Comparison of ENCODE assay signal across 1 cellular context in the genomic region with DNA sequence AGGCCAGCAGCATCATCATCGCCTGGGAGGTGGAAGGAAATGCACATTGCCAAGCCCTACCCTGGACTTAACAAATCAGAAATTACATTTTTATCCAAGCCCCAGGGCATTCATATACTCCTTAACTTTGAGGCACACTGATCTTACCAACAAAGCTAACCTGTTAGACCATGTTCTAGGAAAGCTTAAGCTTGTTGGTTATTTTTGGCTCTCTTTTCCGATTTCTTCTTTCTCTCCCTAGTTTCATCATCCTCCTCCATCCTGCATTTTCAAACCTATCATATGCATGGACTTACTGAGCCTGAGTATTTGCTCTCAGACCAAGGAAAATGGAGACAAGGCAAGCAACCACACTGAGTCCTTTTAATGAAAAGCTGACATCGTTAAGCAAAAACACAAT.
TF ChIP-seq lines count a peak whose summit lies in the region.

No MANE protein-coding gene starts in this region.

TF ChIP-seq in K562, 482 proteins besides CTCF, POLR2A, EP300 and RAD21 (continued from another document and continues in another):
- TF ChIP-seq, protein P1, sequence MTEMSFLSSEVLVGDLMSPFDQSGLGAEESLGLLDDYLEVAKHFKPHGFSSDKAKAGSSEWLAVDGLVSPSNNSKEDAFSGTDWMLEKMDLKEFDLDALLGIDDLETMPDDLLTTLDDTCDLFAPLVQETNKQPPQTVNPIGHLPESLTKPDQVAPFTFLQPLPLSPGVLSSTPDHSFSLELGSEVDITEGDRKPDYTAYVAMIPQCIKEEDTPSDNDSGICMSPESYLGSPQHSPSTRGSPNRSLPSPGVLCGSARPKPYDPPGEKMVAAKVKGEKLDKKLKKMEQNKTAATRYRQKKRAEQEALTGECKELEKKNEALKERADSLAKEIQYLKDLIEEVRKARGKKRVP (CRISPR knock-in tag; IDR thresholded peaks at IDR 0.05) = peak; percentile 54
- TF ChIP-seq, protein P2, sequence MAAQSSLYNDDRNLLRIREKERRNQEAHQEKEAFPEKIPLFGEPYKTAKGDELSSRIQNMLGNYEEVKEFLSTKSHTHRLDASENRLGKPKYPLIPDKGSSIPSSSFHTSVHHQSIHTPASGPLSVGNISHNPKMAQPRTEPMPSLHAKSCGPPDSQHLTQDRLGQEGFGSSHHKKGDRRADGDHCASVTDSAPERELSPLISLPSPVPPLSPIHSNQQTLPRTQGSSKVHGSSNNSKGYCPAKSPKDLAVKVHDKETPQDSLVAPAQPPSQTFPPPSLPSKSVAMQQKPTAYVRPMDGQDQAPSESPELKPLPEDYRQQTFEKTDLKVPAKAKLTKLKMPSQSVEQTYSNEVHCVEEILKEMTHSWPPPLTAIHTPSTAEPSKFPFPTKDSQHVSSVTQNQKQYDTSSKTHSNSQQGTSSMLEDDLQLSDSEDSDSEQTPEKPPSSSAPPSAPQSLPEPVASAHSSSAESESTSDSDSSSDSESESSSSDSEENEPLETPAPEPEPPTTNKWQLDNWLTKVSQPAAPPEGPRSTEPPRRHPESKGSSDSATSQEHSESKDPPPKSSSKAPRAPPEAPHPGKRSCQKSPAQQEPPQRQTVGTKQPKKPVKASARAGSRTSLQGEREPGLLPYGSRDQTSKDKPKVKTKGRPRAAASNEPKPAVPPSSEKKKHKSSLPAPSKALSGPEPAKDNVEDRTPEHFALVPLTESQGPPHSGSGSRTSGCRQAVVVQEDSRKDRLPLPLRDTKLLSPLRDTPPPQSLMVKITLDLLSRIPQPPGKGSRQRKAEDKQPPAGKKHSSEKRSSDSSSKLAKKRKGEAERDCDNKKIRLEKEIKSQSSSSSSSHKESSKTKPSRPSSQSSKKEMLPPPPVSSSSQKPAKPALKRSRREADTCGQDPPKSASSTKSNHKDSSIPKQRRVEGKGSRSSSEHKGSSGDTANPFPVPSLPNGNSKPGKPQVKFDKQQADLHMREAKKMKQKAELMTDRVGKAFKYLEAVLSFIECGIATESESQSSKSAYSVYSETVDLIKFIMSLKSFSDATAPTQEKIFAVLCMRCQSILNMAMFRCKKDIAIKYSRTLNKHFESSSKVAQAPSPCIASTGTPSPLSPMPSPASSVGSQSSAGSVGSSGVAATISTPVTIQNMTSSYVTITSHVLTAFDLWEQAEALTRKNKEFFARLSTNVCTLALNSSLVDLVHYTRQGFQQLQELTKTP (IDR thresholded peaks at IDR 0.05; ENCODE audit: low read depth in 1 of 2, partially characterized antibody in 2 of 2) = no peak
- TF ChIP-seq ELF2 (CRISPR knock-in tag; IDR thresholded peaks at IDR 0.05) = no peak
- TF ChIP-seq NR2C2 (CRISPR knock-in tag; IDR thresholded peaks at IDR 0.05) = no peak
- TF ChIP-seq NR2C2 (tag; IDR thresholded peaks at IDR 0.05) = peak; percentile 20; the same call in 1 of the 2 replicates
- TF ChIP-seq, protein P3, sequence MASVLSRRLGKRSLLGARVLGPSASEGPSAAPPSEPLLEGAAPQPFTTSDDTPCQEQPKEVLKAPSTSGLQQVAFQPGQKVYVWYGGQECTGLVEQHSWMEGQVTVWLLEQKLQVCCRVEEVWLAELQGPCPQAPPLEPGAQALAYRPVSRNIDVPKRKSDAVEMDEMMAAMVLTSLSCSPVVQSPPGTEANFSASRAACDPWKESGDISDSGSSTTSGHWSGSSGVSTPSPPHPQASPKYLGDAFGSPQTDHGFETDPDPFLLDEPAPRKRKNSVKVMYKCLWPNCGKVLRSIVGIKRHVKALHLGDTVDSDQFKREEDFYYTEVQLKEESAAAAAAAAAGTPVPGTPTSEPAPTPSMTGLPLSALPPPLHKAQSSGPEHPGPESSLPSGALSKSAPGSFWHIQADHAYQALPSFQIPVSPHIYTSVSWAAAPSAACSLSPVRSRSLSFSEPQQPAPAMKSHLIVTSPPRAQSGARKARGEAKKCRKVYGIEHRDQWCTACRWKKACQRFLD (CRISPR knock-in tag; IDR thresholded peaks at IDR 0.05) = 0 out of 2 replicates have a peak, but pooled peaks have one; percentile 25
- no peak for TF ChIP-seq KDM5B (IDR thresholded peaks at IDR 0.05; ENCODE audit: insufficient replicate concordance, low read depth, low read length)
- 0 out of 2 replicates have a peak, but pooled peaks have one; percentile 18 for TF ChIP-seq CXXC5 (CRISPR knock-in tag; IDR thresholded peaks at IDR 0.05)
- TF ChIP-seq, protein P4, sequence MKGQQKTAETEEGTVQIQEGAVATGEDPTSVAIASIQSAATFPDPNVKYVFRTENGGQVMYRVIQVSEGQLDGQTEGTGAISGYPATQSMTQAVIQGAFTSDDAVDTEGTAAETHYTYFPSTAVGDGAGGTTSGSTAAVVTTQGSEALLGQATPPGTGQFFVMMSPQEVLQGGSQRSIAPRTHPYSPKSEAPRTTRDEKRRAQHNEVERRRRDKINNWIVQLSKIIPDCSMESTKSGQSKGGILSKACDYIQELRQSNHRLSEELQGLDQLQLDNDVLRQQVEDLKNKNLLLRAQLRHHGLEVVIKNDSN (CRISPR knock-in tag; IDR thresholded peaks at IDR 0.05) = no peak
- TF ChIP-seq ZC3H8 (IDR thresholded peaks at IDR 0.05) = no peak
- TF ChIP-seq, protein P5, sequence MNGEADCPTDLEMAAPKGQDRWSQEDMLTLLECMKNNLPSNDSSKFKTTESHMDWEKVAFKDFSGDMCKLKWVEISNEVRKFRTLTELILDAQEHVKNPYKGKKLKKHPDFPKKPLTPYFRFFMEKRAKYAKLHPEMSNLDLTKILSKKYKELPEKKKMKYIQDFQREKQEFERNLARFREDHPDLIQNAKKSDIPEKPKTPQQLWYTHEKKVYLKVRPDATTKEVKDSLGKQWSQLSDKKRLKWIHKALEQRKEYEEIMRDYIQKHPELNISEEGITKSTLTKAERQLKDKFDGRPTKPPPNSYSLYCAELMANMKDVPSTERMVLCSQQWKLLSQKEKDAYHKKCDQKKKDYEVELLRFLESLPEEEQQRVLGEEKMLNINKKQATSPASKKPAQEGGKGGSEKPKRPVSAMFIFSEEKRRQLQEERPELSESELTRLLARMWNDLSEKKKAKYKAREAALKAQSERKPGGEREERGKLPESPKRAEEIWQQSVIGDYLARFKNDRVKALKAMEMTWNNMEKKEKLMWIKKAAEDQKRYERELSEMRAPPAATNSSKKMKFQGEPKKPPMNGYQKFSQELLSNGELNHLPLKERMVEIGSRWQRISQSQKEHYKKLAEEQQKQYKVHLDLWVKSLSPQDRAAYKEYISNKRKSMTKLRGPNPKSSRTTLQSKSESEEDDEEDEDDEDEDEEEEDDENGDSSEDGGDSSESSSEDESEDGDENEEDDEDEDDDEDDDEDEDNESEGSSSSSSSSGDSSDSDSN (IDR thresholded peaks at IDR 0.05; ENCODE audit: borderline replicate concordance in 1 of 2, low read depth in 2 of 2, low read length in 2 of 2) = no peak
- no peak for TF ChIP-seq BRD4 (IDR thresholded peaks at IDR 0.05)
- no peak for TF ChIP-seq SRSF9 (IDR thresholded peaks at IDR 0.05; ENCODE audit: borderline replicate concordance, low read depth, low read length)
- TF ChIP-seq JUND (IDR thresholded peaks at IDR 0.05; ENCODE audit: borderline replicate concordance, low read depth, low read length) = 0 out of 2 replicates have a peak, but pooled peaks have one; percentile 8
- TF ChIP-seq JUND (tag; IDR thresholded peaks at IDR 0.05; ENCODE audit: borderline replicate concordance, low read depth, low read length) = no peak
- no peak for TF ChIP-seq ZBTB1 (CRISPR knock-in tag; IDR thresholded peaks at IDR 0.05; ENCODE audit: borderline replicate concordance, low read depth)
- TF ChIP-seq SRSF7 (optimal IDR thresholded peaks at IDR 0.05; ENCODE audit: low read depth, low read length) = no peak
- TF ChIP-seq SLC30A9 (CRISPR knock-in tag; IDR thresholded peaks at IDR 0.05) = no peak
- TF ChIP-seq CBX3 (IDR thresholded peaks at IDR 0.05; ENCODE audit: borderline replicate concordance in 1 of 2, low read length in 2 of 2) = no peak
- TF ChIP-seq ZNF584 (CRISPR knock-in tag; IDR thresholded peaks at IDR 0.05; ENCODE audit: low read depth) = peak; percentile 66; the same call in 1 of the 2 replicates
- no peak for TF ChIP-seq FOXM1 (IDR thresholded peaks at IDR 0.05; ENCODE audit: low read depth)
- TF ChIP-seq FOXM1 (CRISPR knock-in tag; IDR thresholded peaks at IDR 0.05; ENCODE audit: low read depth) = no peak
- TF ChIP-seq NCOA2 (IDR thresholded peaks at IDR 0.05; ENCODE audit: partially characterized antibody in 2 of 2) = no peak
- TF ChIP-seq, protein P6, sequence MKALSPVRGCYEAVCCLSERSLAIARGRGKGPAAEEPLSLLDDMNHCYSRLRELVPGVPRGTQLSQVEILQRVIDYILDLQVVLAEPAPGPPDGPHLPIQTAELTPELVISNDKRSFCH (CRISPR knock-in tag; IDR thresholded peaks at IDR 0.05) = no peak
- TF ChIP-seq, protein P6 (tag; IDR thresholded peaks at IDR 0.05) = no peak
- peak; percentile 34 to 41; a peak in 2 of 4 replicates for TF ChIP-seq TRIM24 (IDR thresholded peaks at IDR 0.05)
- peak; percentile 87; the same call in 1 of the 2 replicates for TF ChIP-seq ZNF589 (CRISPR knock-in tag; IDR thresholded peaks at IDR 0.05; ENCODE audit: low read depth)
- no peak for TF ChIP-seq MED1 (CRISPR knock-in tag; IDR thresholded peaks at IDR 0.05; ENCODE audit: borderline replicate concordance)
- peak; percentile 75 for TF ChIP-seq ZNF175 (CRISPR knock-in tag; IDR thresholded peaks at IDR 0.05; ENCODE audit: low read depth)
- TF ChIP-seq, protein P7, sequence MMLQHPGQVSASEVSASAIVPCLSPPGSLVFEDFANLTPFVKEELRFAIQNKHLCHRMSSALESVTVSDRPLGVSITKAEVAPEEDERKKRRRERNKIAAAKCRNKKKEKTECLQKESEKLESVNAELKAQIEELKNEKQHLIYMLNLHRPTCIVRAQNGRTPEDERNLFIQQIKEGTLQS (IDR thresholded peaks at IDR 0.05) = no peak; the same call in 1 of the 2 replicates
- TF ChIP-seq, protein P7 (CRISPR knock-in tag; conservative IDR thresholded peaks at IDR 0.05) = no peak
- no peak for TF ChIP-seq NR2C1 (IDR thresholded peaks at IDR 0.05)
- TF ChIP-seq NR2C1 (tag; IDR thresholded peaks at IDR 0.05) = no peak
- TF ChIP-seq, protein P8, sequence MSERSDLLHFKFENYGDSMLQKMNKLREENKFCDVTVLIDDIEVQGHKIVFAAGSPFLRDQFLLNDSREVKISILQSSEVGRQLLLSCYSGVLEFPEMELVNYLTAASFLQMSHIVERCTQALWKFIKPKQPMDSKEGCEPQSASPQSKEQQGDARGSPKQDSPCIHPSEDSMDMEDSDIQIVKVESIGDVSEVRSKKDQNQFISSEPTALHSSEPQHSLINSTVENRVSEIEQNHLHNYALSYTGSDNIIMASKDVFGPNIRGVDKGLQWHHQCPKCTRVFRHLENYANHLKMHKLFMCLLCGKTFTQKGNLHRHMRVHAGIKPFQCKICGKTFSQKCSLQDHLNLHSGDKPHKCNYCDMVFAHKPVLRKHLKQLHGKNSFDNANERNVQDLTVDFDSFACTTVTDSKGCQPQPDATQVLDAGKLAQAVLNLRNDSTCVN (CRISPR knock-in tag; IDR thresholded peaks at IDR 0.05) = no peak
- TF ChIP-seq ETS2 (tag; IDR thresholded peaks at IDR 0.05; ENCODE audit: borderline replicate concordance, poor library complexity, severe bottlenecking) = no peak
- TF ChIP-seq, protein P9, sequence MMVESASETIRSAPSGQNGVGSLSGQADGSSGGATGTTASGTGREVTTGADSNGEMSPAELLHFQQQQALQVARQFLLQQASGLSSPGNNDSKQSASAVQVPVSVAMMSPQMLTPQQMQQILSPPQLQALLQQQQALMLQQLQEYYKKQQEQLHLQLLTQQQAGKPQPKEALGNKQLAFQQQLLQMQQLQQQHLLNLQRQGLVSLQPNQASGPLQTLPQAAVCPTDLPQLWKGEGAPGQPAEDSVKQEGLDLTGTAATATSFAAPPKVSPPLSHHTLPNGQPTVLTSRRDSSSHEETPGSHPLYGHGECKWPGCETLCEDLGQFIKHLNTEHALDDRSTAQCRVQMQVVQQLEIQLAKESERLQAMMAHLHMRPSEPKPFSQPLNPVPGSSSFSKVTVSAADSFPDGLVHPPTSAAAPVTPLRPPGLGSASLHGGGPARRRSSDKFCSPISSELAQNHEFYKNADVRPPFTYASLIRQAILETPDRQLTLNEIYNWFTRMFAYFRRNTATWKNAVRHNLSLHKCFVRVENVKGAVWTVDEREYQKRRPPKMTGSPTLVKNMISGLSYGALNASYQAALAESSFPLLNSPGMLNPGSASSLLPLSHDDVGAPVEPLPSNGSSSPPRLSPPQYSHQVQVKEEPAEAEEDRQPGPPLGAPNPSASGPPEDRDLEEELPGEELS (CRISPR knock-in tag; IDR thresholded peaks at IDR 0.05; ENCODE audit: borderline replicate concordance) = no peak
- TF ChIP-seq TCF3 (CRISPR knock-in tag; IDR thresholded peaks at IDR 0.05) = no peak
